In genomic region chr16:85201566-85201965, GRCh38 we compare ENCODE assay signal across 16 cellular contexts.
DNase-seq lines count a peak whose midpoint lies in the region; ATAC-seq and TF ChIP-seq lines count a peak whose summit lies in the region.
"Had no signal": no experiment of that assay in that cellular context is flagged by ENCODE, and none has a peak within 500 bp of the region (broad histone marks: within the 10 kb centered on the region; RNA-seq: fewer than 3 reads in every experiment).

No MANE protein-coding gene starts in this region.

- peak overlapping the region; percentile 9 for H3K4me3 Mint-ChIP-seq in neural crest cell
- H3K4me3 Mint-ChIP-seq: activated naive CD8-positive, alpha-beta T cell treated with anti-CD3 and anti-CD28 coated beads, Interleukin-2, amount 10 ng/mL, durations not matched to agents 7 days and 5 days; T-helper 2 cell treated with Interferon-gamma antibody and Interleukin-4, amounts not matched to agents 5 μg/mL and 100 μg/mL, for 36 hours had no signal

- H3K9me3 Mint-ChIP-seq in neural crest cell: no peaks in the 10 kb centered on the region
- H3K9me3 Mint-ChIP-seq: activated naive CD8-positive, alpha-beta T cell treated with anti-CD3 and anti-CD28 coated beads, Interleukin-2, amount 10 ng/mL, durations not matched to agents 7 days and 5 days; T-helper 2 cell treated with Interferon-gamma antibody and Interleukin-4, amounts not matched to agents 5 μg/mL and 100 μg/mL, for 36 hours had no signal

- peaks cover 36% of the 10 kb centered on the region for H3K4me1 ChIP-seq in upper lobe of right lung
- H3K4me1 ChIP-seq: colonic mucosa had no signal

- H3K4me3 ChIP-seq in fibroblast of mammary gland (ENCODE audit: control insufficient read depth, low read depth, low read length): no peak overlapping the region
- no peak overlapping the region for H3K4me3 ChIP-seq in upper lobe of right lung
- H3K4me3 ChIP-seq: colonic mucosa, spleen had no signal

- CTCF ChIA-PET in RWPE1 (lab: Yijun Ruan, JAX): no interaction called here

- H3K4me1 Mint-ChIP-seq in neural crest cell: peaks cover 50% of the 10 kb centered on the region
- H3K4me1 Mint-ChIP-seq: activated naive CD8-positive, alpha-beta T cell treated with anti-CD3 and anti-CD28 coated beads, Interleukin-2, amount 10 ng/mL, durations not matched to agents 7 days and 5 days had no signal

- POLR2A ChIA-PET in RWPE1 (lab: Yijun Ruan, JAX; ENCODE audit: low non-redundant PET): no interaction called here

- H3K9me3 ChIP-seq in upper lobe of right lung: no peaks in the 10 kb centered on the region
- H3K9me3 ChIP-seq: colonic mucosa, spleen had no signal

- TF ChIP-seq CTCF in RWPE1 (conservative IDR thresholded peaks at IDR 0.05; ENCODE audit: low read depth) (no peak), fibroblast of mammary gland (conservative IDR thresholded peaks at IDR 0.05; ENCODE audit: control insufficient read depth, insufficient read depth, low read depth, low read length) (no peak), neural crest cell (conservative IDR thresholded peaks at IDR 0.05) (no peak), upper lobe of right lung (IDR thresholded peaks at IDR 0.05) (no peak)

- no peak for ATAC-seq in upper lobe of right lung
- ATAC-seq in HG03460 (IDR thresholded peaks at IDR 0.05; ENCODE audit: unreplicated experiment): no peak

- intact Hi-C loops in upper lobe of right lung (cut with DNase I): no loop called here

- H3K27ac Mint-ChIP-seq in neural crest cell (ENCODE audit: unreplicated experiment): peak overlapping the region; percentile 36
- H3K27ac Mint-ChIP-seq: activated naive CD8-positive, alpha-beta T cell treated with anti-CD3 and anti-CD28 coated beads, Interleukin-2, amount 10 ng/mL, durations not matched to agents 7 days and 5 days; T-helper 2 cell treated with Interferon-gamma antibody and Interleukin-4, amounts not matched to agents 5 μg/mL and 100 μg/mL, for 36 hours had no signal

- no peaks in the 10 kb centered on the region for H3K27me3 ChIP-seq in upper lobe of right lung
- H3K27me3 ChIP-seq: colonic mucosa had no signal

- no peaks in the 10 kb centered on the region for H3K36me3 Mint-ChIP-seq in neural crest cell (ENCODE audit: low read depth)
- H3K36me3 Mint-ChIP-seq: activated naive CD8-positive, alpha-beta T cell treated with anti-CD3 and anti-CD28 coated beads, Interleukin-2, amount 10 ng/mL, durations not matched to agents 7 days and 5 days had no signal

- no peaks in the 10 kb centered on the region for H3K27me3 Mint-ChIP-seq in neural crest cell (ENCODE audit: low read depth)
- H3K27me3 Mint-ChIP-seq: activated naive CD8-positive, alpha-beta T cell treated with anti-CD3 and anti-CD28 coated beads, Interleukin-2, amount 10 ng/mL, durations not matched to agents 7 days and 5 days had no signal

- H3K36me3 ChIP-seq in upper lobe of right lung: no peaks in the 10 kb centered on the region
- H3K36me3 ChIP-seq: colonic mucosa, spleen had no signal

- DNase-seq in RWPE1 (ENCODE audit: low spot score) (no peak), fibroblast of mammary gland (ENCODE audit: low read depth) (peak; percentile 52), neural crest cell (ENCODE audit: low read depth, low spot score) (no peak), upper lobe of right lung (no peak), islet precursor cell (no peak), NCI-H2107 treated with DMSO at 0.1 percent for 48 hours (lab: John Stamatoyannopoulos, UW; ENCODE audit: unreplicated experiment) (no peak)
- DNase-seq: activated CD4-positive, alpha-beta T cell treated with anti-CD3 and anti-CD28 coated beads for 4 hours; activated naive CD8-positive, alpha-beta T cell treated with anti-CD3 and anti-CD28 coated beads, Interleukin-2, amount 10 ng/mL, durations not matched to agents 7 days and 5 days; colonic mucosa; GDM1; NCI-H1930; RPMI8226 had no signal

- peak overlapping the region; percentile 13 for H3K27ac ChIP-seq in RWPE1
- H3K27ac ChIP-seq in upper lobe of right lung: peak overlapping the region; percentile 63
- H3K27ac ChIP-seq: epithelial cell of prostate had no signal
